In the genomic region with DNA sequence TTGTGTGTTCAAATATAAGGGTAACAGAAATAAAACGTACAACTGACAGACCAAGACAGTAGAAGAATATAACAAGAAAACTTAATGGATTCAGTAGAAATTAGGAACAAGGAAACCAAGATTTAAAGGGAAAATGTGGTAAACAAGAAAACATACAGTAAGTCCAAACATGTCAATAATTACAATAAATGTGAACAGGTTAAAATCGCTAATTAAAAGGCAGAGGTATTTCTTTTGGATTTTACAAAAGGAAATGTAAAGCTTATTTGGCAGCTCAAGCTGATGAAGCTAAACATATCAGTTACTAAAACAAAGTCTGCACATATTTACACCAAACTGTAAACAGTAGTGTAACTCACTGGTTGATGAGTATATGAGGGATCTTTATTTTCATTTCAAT, we compare ENCODE assay signal across 39 cellular contexts. TPM values are rescaled to one million over a fixed set of nuclear protein-coding genes. Genes with fewer than 3 reads are reported as not detected.
"Had no signal": no experiment of that assay in that cellular context is flagged by ENCODE, and none has a peak within 500 bp of the region (broad histone marks: within the 10 kb centered on the region; RNA-seq: fewer than 3 reads in every experiment).

No MANE protein-coding gene starts in this region.

- H3K36me3 ChIP-seq: MG63 had no signal

- H3K27me3 ChIP-seq: MG63 had no signal

- H3K4me3 ChIP-seq: MG63 had no signal

- DNase-seq: Karpas-422, Kasumi-1, MG63, MM.1S, MV-4-11, NCI-H1048, NCI-H1092, NCI-H1092 treated with DMSO at 0.1 percent for 48 hours, NCI-H1105, NCI-H1105 treated with DMSO at 0.1 percent for 48 hours, NCI-H1417, NCI-H1417 treated with DMSO at 0.1 percent for 48 hours, NCI-H1436, NCI-H1436 treated with DMSO at 0.1 percent for 48 hours, NCI-H146, NCI-H1694, NCI-H1694 treated with DMSO at 0.1 percent for 48 hours, NCI-H187, NCI-H187 treated with DMSO at 0.1 percent for 48 hours, NCI-H1930, NCI-H2029, NCI-H2029 treated with DMSO at 0.1 percent for 48 hours, NCI-H2081, NCI-H2081 treated with DMSO at 0.1 percent for 48 hours, NCI-H2107, NCI-H2171, NCI-H2171 treated with DMSO at 0.1 percent for 48 hours, NCI-H2227 treated with DMSO at 0.1 percent for 48 hours, NCI-H226, NCI-H345, NCI-H446, NCI-H446 treated with DMSO at 0.1 percent for 48 hours, NCI-H510A, NCI-H510A treated with DMSO at 0.1 percent for 48 hours, NCI-H524 had no signal

RNA-seq across cellular contexts. Expression of a gene that starts 2.3 kb away (rescaled TPM):
- total RNA-seq: LHCN-M2, M059J, MCF 10A, NCI-H460 had no signal

RNA-seq across cellular contexts. Expression of a gene that starts 33.0 kb away (rescaled TPM):
- total RNA-seq: LHCN-M2, M059J, MCF 10A had no signal
